ENCODE assay signal across 2 cellular contexts in genomic region chr10:121681982-121682687, GRCh38.
TF ChIP-seq lines count a peak whose summit lies in the region.

No MANE protein-coding gene starts in this region.

TF ChIP-seq in IMR-90, 13 proteins besides CTCF, POLR2A, EP300 and RAD21:
- TF ChIP-seq RCOR1 (IDR thresholded peaks at IDR 0.05; ENCODE audit: insufficient replicate concordance, low read length) (no peak), CHD1 (IDR thresholded peaks at IDR 0.05; ENCODE audit: low read depth, low read length) (no peak), SMC3 (IDR thresholded peaks at IDR 0.05; ENCODE audit: low read depth, low read length) (no peak), BHLHE40 (IDR thresholded peaks at IDR 0.05; ENCODE audit: low read depth, low read length) (no peak), MAZ (IDR thresholded peaks at IDR 0.05; ENCODE audit: borderline replicate concordance, low read depth, low read length) (no peak), CEBPB (IDR thresholded peaks at IDR 0.05; ENCODE audit: low read depth, low read length) (no peak), ELK1 (IDR thresholded peaks at IDR 0.05; ENCODE audit: borderline replicate concordance, low read depth, low read length) (no peak), FOS (IDR thresholded peaks at IDR 0.05; ENCODE audit: low read depth, low read length) (no peak), MAFK (IDR thresholded peaks at IDR 0.05; ENCODE audit: low read depth, low read length) (no peak), NFE2L2 (IDR thresholded peaks at IDR 0.05; ENCODE audit: low read depth, low read length) (no peak), RFX5 (IDR thresholded peaks at IDR 0.05; ENCODE audit: low read depth, low read length) (no peak), USF2 (IDR thresholded peaks at IDR 0.05; ENCODE audit: low read depth, low read length) (no peak), MXI1 (IDR thresholded peaks at IDR 0.05; ENCODE audit: borderline replicate concordance, low read depth, low read length) (no peak)

TF ChIP-seq in H1, 55 proteins besides CTCF, POLR2A, EP300 and RAD21:
- TF ChIP-seq CHD2 (IDR thresholded peaks at IDR 0.05; ENCODE audit: low read length) (no peak), MAFK (IDR thresholded peaks at IDR 0.05; ENCODE audit: low read depth, low read length) (no peak), CHD1 (IDR thresholded peaks at IDR 0.05; ENCODE audit: low read depth, low read length) (no peak), POU5F1 (IDR thresholded peaks at IDR 0.05; ENCODE audit: low read depth, low read length) (no peak), BRCA1 (IDR thresholded peaks at IDR 0.05; ENCODE audit: low read depth, low read length) (no peak), NANOG (IDR thresholded peaks at IDR 0.05; ENCODE audit: insufficient read depth, low read depth, low read length, poor library complexity, severe bottlenecking) (no peak), TCF12 (IDR thresholded peaks at IDR 0.05; ENCODE audit: low read depth, low read length) (no peak), SAP30 (IDR thresholded peaks at IDR 0.05; ENCODE audit: insufficient read depth, insufficient replicate concordance, low read length) (no peak)
